Comparison of ENCODE assay signal across 9 cellular contexts in genomic region chr19:13060233-13060963, GRCh38. TPM values are rescaled to one million over a fixed set of nuclear protein-coding genes. Genes with fewer than 3 reads are reported as not detected.
DNase-seq lines count a peak whose midpoint lies in the region; ATAC-seq and TF ChIP-seq lines count a peak whose summit lies in the region.
"Had no signal": no experiment of that assay in that cellular context is flagged by ENCODE, and none has a peak within 500 bp of the region (broad histone marks: within the 10 kb centered on the region; RNA-seq: fewer than 3 reads in every experiment).

No MANE protein-coding gene starts in this region.

- H3K27ac ChIP-seq in ascending aorta (peak overlapping the region; percentile 99), left lung (peak overlapping the region; percentile 61 to 86), upper lobe of right lung (peak overlapping the region; percentile 53)

- peaks cover 3% of the 10 kb centered on the region for H3K4me1 Mint-ChIP-seq in activated T-cell treated with anti-CD3 and anti-CD28 coated beads, Interleukin-2, amount 50 U/mL, for 4 hours (ENCODE audit: low read depth)

- peaks cover 7% of the 10 kb centered on the region for H3K27me3 Mint-ChIP-seq in activated T-cell treated with anti-CD3 and anti-CD28 coated beads, Interleukin-2, amount 50 U/mL, for 4 hours (ENCODE audit: low read depth)

- no peaks in the 10 kb centered on the region for H3K9me3 ChIP-seq in ascending aorta
- H3K9me3 ChIP-seq in left lung: no peaks in the 10 kb centered on the region
- H3K9me3 ChIP-seq in upper lobe of right lung: no peaks in the 10 kb centered on the region

- no peaks in the 10 kb centered on the region for H3K36me3 Mint-ChIP-seq in activated T-cell treated with anti-CD3 and anti-CD28 coated beads, Interleukin-2, amount 50 U/mL, for 4 hours (ENCODE audit: insufficient read depth)
- H3K36me3 Mint-ChIP-seq: CD4-positive, CD25-positive, alpha-beta regulatory T cell had no signal

- H3K4me3 Mint-ChIP-seq in activated T-cell treated with anti-CD3 and anti-CD28 coated beads, Interleukin-2, amount 50 U/mL, for 4 hours: peak overlapping the region; percentile 75

- H3K4me3 ChIP-seq in ascending aorta (peak overlapping the region; percentile 44 to 65), left lung (peak overlapping the region in 1 of 2 donors; percentile 34), upper lobe of right lung (peak overlapping the region; percentile 49)

- no peaks in the 10 kb centered on the region for H3K9me3 Mint-ChIP-seq in activated T-cell treated with anti-CD3 and anti-CD28 coated beads, Interleukin-2, amount 50 U/mL, for 4 hours
- H3K9me3 Mint-ChIP-seq: CD4-positive, CD25-positive, alpha-beta regulatory T cell had no signal

- no peak for DNase-seq in activated T-cell treated with anti-CD3 and anti-CD28 coated beads, Interleukin-2, amount 50 U/mL, for 4 hours
- DNase-seq in activated T-cell treated with anti-CD3 and anti-CD28 coated beads for 4 hours (no peak), ascending aorta (ENCODE audit: low spot score in 2 of 2) (no peak), left lung (no peak), upper lobe of right lung (peak; percentile 75), germinal center (ENCODE audit: low spot score) (no peak), AML-193 (lab: John Stamatoyannopoulos, UW) (no peak), ecto neural progenitor cell (ENCODE audit: low spot score) (no peak)

- TF ChIP-seq CTCF in ascending aorta (IDR thresholded peaks at IDR 0.05) (peak in 1 of 3 experiments; percentile 4), left lung (IDR thresholded peaks at IDR 0.05) (no peak), upper lobe of right lung (IDR thresholded peaks at IDR 0.05) (no peak)

- intact Hi-C loops in ascending aorta (cut with DNase I): loop anchor here (1.0 to 5.0 kb wide), 4 partner anchors 26 to 58 kb away; no protein-coding TSS in a partner anchor
- intact Hi-C loops in left lung (cut with DNase I): loop anchor here in 1 of 2 donors (5.0 kb wide), 1 partner anchor 78 kb away; no protein-coding TSS in a partner anchor
- intact Hi-C loops in upper lobe of right lung (cut with DNase I): no loop called here

- no peak for ATAC-seq in activated T-cell treated with anti-CD3 and anti-CD28 coated beads, Interleukin-2, amount 50 U/mL, for 4 hours
- ATAC-seq in left lung (peak; percentile 2), upper lobe of right lung (no peak)

- no peaks in the 10 kb centered on the region for H3K27me3 ChIP-seq in ascending aorta
- H3K27me3 ChIP-seq in left lung: peaks cover 0 to 11% of the 10 kb centered on the region in 2 donors
- H3K27me3 ChIP-seq in upper lobe of right lung: no peaks in the 10 kb centered on the region

- peaks cover 79 to 97% of the 10 kb centered on the region in 2 donors for H3K4me1 ChIP-seq in ascending aorta
- H3K4me1 ChIP-seq in left lung: peaks cover 61 to 84% of the 10 kb centered on the region in 2 donors
- H3K4me1 ChIP-seq in upper lobe of right lung: peaks cover 80% of the 10 kb centered on the region

- H3K36me3 ChIP-seq in ascending aorta (no peaks in the 10 kb centered on the region), left lung (no peaks in the 10 kb centered on the region), upper lobe of right lung (no peaks in the 10 kb centered on the region)

RNA-seq across cellular contexts. Expression of gene LYL1, which starts 42.3 kb away (rescaled TPM):
- total RNA-seq in activated T-cell treated with anti-CD3 and anti-CD28 coated beads, Interleukin-2, amount 50 U/mL, for 4 hours: 1 to 10 TPM; 1.9 to 3.0 (median 2.9) TPM
- total RNA-seq in ascending aorta (46.7 TPM), left lung (10 to 100 TPM; 15.4 to 32.9 TPM), upper lobe of right lung (21.8 TPM)

RNA-seq across cellular contexts. Expression of gene TRMT1, which starts 56.1 kb away (rescaled TPM):
- total RNA-seq in activated T-cell treated with anti-CD3 and anti-CD28 coated beads, Interleukin-2, amount 50 U/mL, for 4 hours: 100 to 1,000 TPM; 240 to 248 (median 246) TPM
- total RNA-seq in ascending aorta (17.3 TPM), left lung (10 to 100 TPM; 24.2 to 46.2 TPM), upper lobe of right lung (33.7 TPM)

RNA-seq across cellular contexts. Expression of gene NACC1, which starts 57.7 kb away (rescaled TPM):
- total RNA-seq in activated T-cell treated with anti-CD3 and anti-CD28 coated beads, Interleukin-2, amount 50 U/mL, for 4 hours: 100 to 1,000 TPM; 127 to 137 (median 134) TPM
- total RNA-seq in ascending aorta (35.5 TPM), left lung (10 to 100 TPM; 65.1 to 92.5 TPM), upper lobe of right lung (39.8 TPM)
